21 cellular contexts compared by ENCODE assay signal in genomic region chr17:34736611-34737010, GRCh38.
"Had no signal": no experiment of that assay in that cellular context is flagged by ENCODE, and none has a peak within 500 bp of the region (broad histone marks: within the 10 kb centered on the region; RNA-seq: fewer than 3 reads in every experiment).

No MANE protein-coding gene starts in this region.

- ATAC-seq: activated CD4-positive, CD25-positive, alpha-beta regulatory T cell treated with anti-CD3 and anti-CD28 coated beads, Interleukin-2, amount 50 U/mL, for 24 hours; activated CD8-positive, alpha-beta T cell treated with anti-CD3 and anti-CD28 coated beads for 36 hours had no signal

- H3K27me3 ChIP-seq: brain microvascular endothelial cell, cardiac muscle cell, MG63 had no signal

- DNase-seq: activated CD4-positive, alpha-beta T cell treated with anti-CD3 and anti-CD28 coated beads for 4 hours; activated CD8-positive, alpha-beta T cell treated with anti-CD3 and anti-CD28 coated beads for 36 hours; activated gamma-delta T cell treated with Interleukin-2 at 50 U/mL for 16 hours; activated naive CD4-positive, alpha-beta T cell treated with anti-CD3 and anti-CD28 coated beads, Interleukin-2, amount 10 ng/mL, durations not matched to agents 7 days and 5 days; activated naive CD8-positive, alpha-beta T cell treated with anti-CD3 and anti-CD28 coated beads for 36 hours; activated T-cell treated with anti-CD3 and anti-CD28 coated beads, Interleukin-2, amount 50 U/mL, for 24 hours; brain microvascular endothelial cell; cerebellar nuclear complex; MG63; MV-4-11; NCI-H1092 treated with DMSO at 0.1 percent for 48 hours; NCI-H1417 treated with DMSO at 0.1 percent for 48 hours; NCI-H1694; NCI-H2029; NCI-H2107; NCI-H748 treated with DMSO at 0.1 percent for 48 hours; SIG-M5; T-helper 1 cell had no signal

- H3K4me3 Mint-ChIP-seq: activated CD8-positive, alpha-beta T cell treated with anti-CD3 and anti-CD28 coated beads for 36 hours; activated naive CD4-positive, alpha-beta T cell treated with anti-CD3 and anti-CD28 coated beads, Interleukin-2, amount 10 ng/mL, durations not matched to agents 7 days and 5 days; activated naive CD8-positive, alpha-beta T cell treated with anti-CD3 and anti-CD28 coated beads for 36 hours; activated T-cell treated with anti-CD3 and anti-CD28 coated beads, Interleukin-2, amount 50 U/mL, for 24 hours; activated T-helper 1 cell treated with anti-CD3 and anti-CD28 coated beads, Interleukin-12 subunit alpha, Interleukin-12 subunit beta, Interleukin-2, Interleukin-4 antibody, amounts not matched to agents 30 ng/mL and 10 ng/mL and 1 ng/mL, durations not matched to agents 14 hours and 24 hours and 36 hours had no signal

- H3K9me3 Mint-ChIP-seq: activated CD8-positive, alpha-beta T cell treated with anti-CD3 and anti-CD28 coated beads for 36 hours; activated naive CD4-positive, alpha-beta T cell treated with anti-CD3 and anti-CD28 coated beads, Interleukin-2, amount 10 ng/mL, durations not matched to agents 7 days and 5 days; activated T-cell treated with anti-CD3 and anti-CD28 coated beads, Interleukin-2, amount 50 U/mL, for 24 hours; activated T-helper 1 cell treated with anti-CD3 and anti-CD28 coated beads, Interleukin-12 subunit alpha, Interleukin-12 subunit beta, Interleukin-2, Interleukin-4 antibody, amounts not matched to agents 30 ng/mL and 10 ng/mL and 1 ng/mL, durations not matched to agents 14 hours and 24 hours and 36 hours had no signal

- H3K4me1 Mint-ChIP-seq: activated naive CD4-positive, alpha-beta T cell treated with anti-CD3 and anti-CD28 coated beads, Interleukin-2, amount 10 ng/mL, durations not matched to agents 7 days and 5 days; activated naive CD8-positive, alpha-beta T cell treated with anti-CD3 and anti-CD28 coated beads for 36 hours had no signal

- H3K36me3 Mint-ChIP-seq: activated naive CD4-positive, alpha-beta T cell treated with anti-CD3 and anti-CD28 coated beads, Interleukin-2, amount 10 ng/mL, durations not matched to agents 7 days and 5 days; activated naive CD8-positive, alpha-beta T cell treated with anti-CD3 and anti-CD28 coated beads for 36 hours had no signal

- H3K27ac Mint-ChIP-seq: activated CD8-positive, alpha-beta T cell treated with anti-CD3 and anti-CD28 coated beads for 36 hours; activated naive CD4-positive, alpha-beta T cell treated with anti-CD3 and anti-CD28 coated beads, Interleukin-2, amount 10 ng/mL, durations not matched to agents 7 days and 5 days; activated naive CD8-positive, alpha-beta T cell treated with anti-CD3 and anti-CD28 coated beads for 36 hours; activated T-cell treated with anti-CD3 and anti-CD28 coated beads, Interleukin-2, amount 50 U/mL, for 24 hours; activated T-helper 1 cell treated with anti-CD3 and anti-CD28 coated beads, Interleukin-12 subunit alpha, Interleukin-12 subunit beta, Interleukin-2, Interleukin-4 antibody, amounts not matched to agents 30 ng/mL and 10 ng/mL and 1 ng/mL, durations not matched to agents 14 hours and 24 hours and 36 hours had no signal

- H3K27ac ChIP-seq: brain microvascular endothelial cell, cardiac muscle cell had no signal

- H3K9me3 ChIP-seq: MG63 had no signal

- H3K4me3 ChIP-seq: cardiac muscle cell, MG63 had no signal

- H3K36me3 ChIP-seq: brain microvascular endothelial cell, cardiac muscle cell, MG63 had no signal
